33 cellular contexts compared by ENCODE assay signal in genomic region chr11:21687645-21688044, GRCh38.
"Had no signal": no experiment of that assay in that cellular context is flagged by ENCODE, and none has a peak within 500 bp of the region (broad histone marks: within the 10 kb centered on the region; RNA-seq: fewer than 3 reads in every experiment).

No MANE protein-coding gene starts in this region.

- H3K4me3 ChIP-seq: adrenal gland, ascending aorta, cardiac muscle cell had no signal

- H3K36me3 ChIP-seq: adrenal gland, ascending aorta, cardiac muscle cell had no signal

- DNase-seq: activated B cell treated with CpG ODN at 0.5 μM for 24 hours; activated CD4-positive, alpha-beta memory T cell treated with anti-CD3 and anti-CD28 coated beads for 36 hours; activated CD4-positive, alpha-beta T cell treated with anti-CD3 and anti-CD28 coated beads for 4 hours; activated CD4-positive, alpha-beta T cell treated with anti-CD3 and anti-CD28 coated beads, Interleukin-2, amount 10 ng/mL, durations not matched to agents 24 days and 14 days; activated CD4-positive, alpha-beta T cell treated with anti-CD3 and anti-CD28 coated beads, Interleukin-2, amount 50 U/mL, for 1 hour; activated CD4-positive, alpha-beta T cell treated with anti-CD3 and anti-CD28 coated beads, Interleukin-2, amount 50 U/mL, for 4 hours; activated CD4-positive, CD25-positive, alpha-beta regulatory T cell treated with anti-CD3 and anti-CD28 coated beads, Interleukin-2, amount 50 U/mL, for 72 hours; activated CD8-positive, alpha-beta memory T cell treated with anti-CD3 and anti-CD28 coated beads, Interleukin-2, amount 50 U/mL, for 4 hours; activated CD8-positive, alpha-beta T cell treated with anti-CD3 and anti-CD28 coated beads for 36 hours; activated effector memory CD4-positive, alpha-beta T cell treated with anti-CD3 and anti-CD28 coated beads, Interleukin-2, amount 50 U/mL, for 16 hours; activated gamma-delta T cell treated with Interleukin-2 at 50 U/mL for 16 hours; activated naive CD4-positive, alpha-beta T cell; activated naive CD4-positive, alpha-beta T cell treated with anti-CD3 and anti-CD28 coated beads for 36 hours; activated naive CD4-positive, alpha-beta T cell treated with anti-CD3 and anti-CD28 coated beads, Interleukin-2, amount 50 U/mL, for 16 hours; activated naive CD8-positive, alpha-beta T cell treated with anti-CD3 and anti-CD28 coated beads for 36 hours; activated T-cell treated with anti-CD3 and anti-CD28 coated beads for 4 hours; activated T-cell treated with anti-CD3 and anti-CD28 coated beads, Interleukin-2, amount 50 U/mL, for 1 hour; activated T-cell treated with anti-CD3 and anti-CD28 coated beads, Interleukin-2, amount 50 U/mL, for 4 hours; activated T-cell treated with anti-CD3 and anti-CD28 coated beads, Interleukin-2, amount 50 U/mL, for 72 hours; adrenal gland; amniotic stem cell; caudate nucleus; cerebellar nuclear complex; T-helper 1 cell; T-helper 2 cell; T-helper 9 cell had no signal

- H3K9me3 ChIP-seq: adrenal gland, ascending aorta had no signal

- H3K27ac ChIP-seq: adrenal gland, ascending aorta, cardiac muscle cell, VCaP had no signal

- H3K27me3 ChIP-seq: adrenal gland, ascending aorta, cardiac muscle cell had no signal

- ATAC-seq: activated CD8-positive, alpha-beta T cell treated with anti-CD3 and anti-CD28 coated beads for 36 hours; activated naive CD4-positive, alpha-beta T cell treated with anti-CD3 and anti-CD28 coated beads, Interleukin-2, amount 50 U/mL, for 72 hours; activated T-cell treated with anti-CD3 and anti-CD28 coated beads, Interleukin-2, amount 50 U/mL, for 4 hours; activated T-cell treated with anti-CD3 and anti-CD28 coated beads, Interleukin-2, amount 50 U/mL, for 72 hours; activated T-helper 17 cell treated with anti-CD3 and anti-CD28 coated beads, Interleukin-2, amount 50 U/mL, for 72 hours had no signal

- H3K4me1 ChIP-seq: adrenal gland, ascending aorta had no signal

- FAIRE-seq: bronchial epithelial cell, TTC549 had no signal
